In the genomic region with DNA sequence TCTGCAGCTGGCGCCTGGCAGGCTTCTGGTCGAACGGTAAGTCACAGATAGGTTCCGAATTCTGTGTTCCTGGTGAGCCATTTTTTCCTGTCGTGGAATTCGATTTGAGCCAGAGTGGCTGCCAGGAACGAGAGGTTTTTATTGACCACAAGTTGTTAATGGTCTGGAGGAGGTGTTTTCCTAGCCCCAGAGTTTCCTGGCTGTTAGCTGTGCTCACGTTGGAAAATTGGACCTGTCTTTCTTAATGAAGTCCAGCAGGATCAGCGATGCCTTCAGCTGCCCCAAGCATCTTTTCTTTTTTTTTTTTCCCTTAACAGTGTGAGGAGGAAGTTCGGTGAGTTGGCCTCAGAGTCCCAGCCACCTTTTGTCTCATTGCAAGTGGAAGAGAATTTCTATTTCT, we compare ENCODE assay signal across 31 cellular contexts.
DNase-seq lines count a peak whose midpoint lies in the region; ATAC-seq and TF ChIP-seq lines count a peak whose summit lies in the region.
"Had no signal": no experiment of that assay in that cellular context is flagged by ENCODE, and none has a peak within 500 bp of the region (broad histone marks: within the 10 kb centered on the region; RNA-seq: fewer than 3 reads in every experiment).

No MANE protein-coding gene starts in this region.

- no peaks in the 10 kb centered on the region for H3K36me3 ChIP-seq in neural progenitor cell
- H3K36me3 ChIP-seq in vagina, result no peaks in the 10 kb centered on the region
- H3K36me3 ChIP-seq: adrenal gland, pancreas had no signal

- H3K9me3 ChIP-seq in neural progenitor cell (ENCODE audit: low read depth), result no peaks in the 10 kb centered on the region
- H3K9me3 ChIP-seq in vagina, result no peaks in the 10 kb centered on the region
- H3K9me3 ChIP-seq: adrenal gland, pancreas, thoracic aorta had no signal

- H3K4me1 ChIP-seq in neural progenitor cell (no peaks in the 10 kb centered on the region), vagina (peaks cover 72% of the 10 kb centered on the region)
- H3K4me1 ChIP-seq: pancreas had no signal

- H3K27ac Mint-ChIP-seq in neural progenitor cell, result peak overlapping the region; percentile 74
- H3K27ac Mint-ChIP-seq in naive thymus-derived CD8-positive, alpha-beta T cell, result no peak overlapping the region
- H3K27ac Mint-ChIP-seq: activated B cell treated with CpG ODN at 0.5 μM for 24 hours; activated naive CD4-positive, alpha-beta T cell treated with anti-CD3 and anti-CD28 coated beads for 36 hours; activated T-cell treated with anti-CD3 and anti-CD28 coated beads, Interleukin-2, amount 50 U/mL, for 72 hours; CD4-positive, alpha-beta T cell; GM23338; natural killer cell treated with Interleukin-12 subunit alpha and Interleukin-12 subunit beta and Interleukin-15 and Interleukin-18, amount 100 ng/mL, for 72 hours; stimulated activated naive B cell treated with anti-CD40 and anti-IgM and Interleukin-4, amounts not matched to agents 10 μg/mL and 1 μg/mL and 100 μg/mL, for 72 hours; T-cell had no signal

- no peaks in the 10 kb centered on the region for H3K27me3 ChIP-seq in neural progenitor cell
- no peaks in the 10 kb centered on the region for H3K27me3 ChIP-seq in vagina
- H3K27me3 ChIP-seq: adrenal gland, pancreas had no signal

- no peak overlapping the region for H3K4me2 ChIP-seq in neural progenitor cell
- H3K4me2 ChIP-seq: GM23338, KMS-11 had no signal

- no peak overlapping the region for H2AFZ ChIP-seq in neural progenitor cell (replicated peaks)
- H2AFZ ChIP-seq: GM23338 had no signal

- TF ChIP-seq CTCF in fibroblast of the aortic adventitia (IDR thresholded peaks at IDR 0.05; ENCODE audit: insufficient read depth, low read length), result no peak
- no peak for TF ChIP-seq CTCF in neural progenitor cell (IDR thresholded peaks at IDR 0.05)
- no peak for TF ChIP-seq CTCF in vagina (IDR thresholded peaks at IDR 0.05)

- POLR2A ChIA-PET in naive thymus-derived CD8-positive, alpha-beta T cell (lab: Charles Lee), result no interaction called here

- peaks cover 12% of the 10 kb centered on the region for H3K4me1 Mint-ChIP-seq in neural progenitor cell
- H3K4me1 Mint-ChIP-seq in naive thymus-derived CD8-positive, alpha-beta T cell, result no peaks in the 10 kb centered on the region
- H3K4me1 Mint-ChIP-seq: activated B cell treated with CpG ODN at 0.5 μM for 24 hours; GM23338; stimulated activated naive B cell treated with anti-CD40 and anti-IgM and Interleukin-4, amounts not matched to agents 10 μg/mL and 1 μg/mL and 100 μg/mL, for 72 hours; T-cell had no signal

- ATAC-seq in Right ventricle myocardium superior (ENCODE audit: poor library complexity) (no peak), HG02571 (IDR thresholded peaks at IDR 0.05; ENCODE audit: unreplicated experiment) (no peak)
- no peak for ATAC-seq in naive thymus-derived CD8-positive, alpha-beta T cell
- ATAC-seq: activated T-cell treated with anti-CD3 and anti-CD28 coated beads, Interleukin-2, amount 50 U/mL, for 72 hours; esophagus mucosa; GM23338; left lobe of liver; natural killer cell treated with Interleukin-12 subunit alpha and Interleukin-12 subunit beta and Interleukin-15 and Interleukin-18, amount 100 ng/mL, for 72 hours; pancreas; right cardiac atrium; stimulated activated naive B cell treated with anti-CD40 and anti-IgM and Interleukin-4, amounts not matched to agents 10 μg/mL and 1 μg/mL and 100 μg/mL, for 72 hours; T-cell had no signal

- peaks cover 1% of the 10 kb centered on the region for H4K20me1 ChIP-seq in neural progenitor cell (ENCODE audit: low read depth)

- H3K4me3 ChIP-seq in fibroblast of the aortic adventitia (ENCODE audit: low read depth, low read length), result no peak overlapping the region
- no peak overlapping the region for H3K4me3 ChIP-seq in neural progenitor cell
- H3K4me3 ChIP-seq in vagina, result no peak overlapping the region
- H3K4me3 ChIP-seq: adrenal gland, GM23338, pancreas, thoracic aorta had no signal

- H3K4me3 Mint-ChIP-seq in neural progenitor cell, result no peak overlapping the region
- no peak overlapping the region for H3K4me3 Mint-ChIP-seq in naive thymus-derived CD8-positive, alpha-beta T cell
- H3K4me3 Mint-ChIP-seq: activated B cell treated with CpG ODN at 0.5 μM for 24 hours; activated naive CD4-positive, alpha-beta T cell treated with anti-CD3 and anti-CD28 coated beads for 36 hours; activated T-cell treated with anti-CD3 and anti-CD28 coated beads, Interleukin-2, amount 50 U/mL, for 72 hours; CD4-positive, alpha-beta T cell; GM23338; natural killer cell treated with Interleukin-12 subunit alpha and Interleukin-12 subunit beta and Interleukin-15 and Interleukin-18, amount 100 ng/mL, for 72 hours; stimulated activated naive B cell treated with anti-CD40 and anti-IgM and Interleukin-4, amounts not matched to agents 10 μg/mL and 1 μg/mL and 100 μg/mL, for 72 hours; T-cell had no signal

- no peaks in the 10 kb centered on the region for H3K9me3 Mint-ChIP-seq in neural progenitor cell
- H3K9me3 Mint-ChIP-seq in naive thymus-derived CD8-positive, alpha-beta T cell, result peaks cover 0 to 1% (median 0%) of the 10 kb centered on the region in 9 donors
- H3K9me3 Mint-ChIP-seq: activated B cell treated with CpG ODN at 0.5 μM for 24 hours; activated naive CD4-positive, alpha-beta T cell treated with anti-CD3 and anti-CD28 coated beads for 36 hours; activated T-cell treated with anti-CD3 and anti-CD28 coated beads, Interleukin-2, amount 50 U/mL, for 72 hours; CD4-positive, alpha-beta T cell; GM23338; natural killer cell treated with Interleukin-12 subunit alpha and Interleukin-12 subunit beta and Interleukin-15 and Interleukin-18, amount 100 ng/mL, for 72 hours; stimulated activated naive B cell treated with anti-CD40 and anti-IgM and Interleukin-4, amounts not matched to agents 10 μg/mL and 1 μg/mL and 100 μg/mL, for 72 hours; T-cell had no signal

- no peak overlapping the region for H3K9ac ChIP-seq in neural progenitor cell
- H3K9ac ChIP-seq: KMS-11 had no signal

- no peak for TF ChIP-seq POLR2A in vagina (IDR thresholded peaks at IDR 0.05)

- DNase-seq in Right ventricle myocardium superior, result peak; percentile 32
- DNase-seq in cardiac septum (ENCODE audit: low spot score), result no peak
- peak; percentile 38 for DNase-seq in fibroblast of the aortic adventitia (ENCODE audit: low read depth)
- DNase-seq in neural progenitor cell (ENCODE audit: low spot score), result no peak
- no peak for DNase-seq in vagina (ENCODE audit: extremely low spot score in 2 of 2)
- DNase-seq in naive thymus-derived CD8-positive, alpha-beta T cell, result no peak
- DNase-seq in NCI-H1694 (lab: John Stamatoyannopoulos, UW), result no peak
- DNase-seq: activated B cell treated with CpG ODN at 0.5 μM for 24 hours; activated naive CD4-positive, alpha-beta T cell treated with anti-CD3 and anti-CD28 coated beads for 36 hours; activated T-cell treated with anti-CD3 and anti-CD28 coated beads, Interleukin-2, amount 50 U/mL, for 72 hours; adrenal gland; AML-193; CD4-positive, alpha-beta T cell; cortex of kidney; foreskin melanocyte; NCI-H1694 treated with DMSO at 0.1 percent for 48 hours; NCI-H2171; NCI-H510A treated with DMSO at 0.1 percent for 48 hours; stimulated activated CD4-positive, alpha-beta T cell treated with anti-CD3 and anti-CD28 coated beads, Interleukin-4, amount 100 ng/mL, for 4 hours; stimulated activated naive B cell treated with anti-CD40 and anti-IgM and Interleukin-4, amounts not matched to agents 10 μg/mL and 1 μg/mL and 100 μg/mL, for 72 hours; T-cell had no signal

- no peaks in the 10 kb centered on the region for H3F3A ChIP-seq in neural progenitor cell (ENCODE audit: low read depth)

- peaks cover 8% of the 10 kb centered on the region for H3K27me3 Mint-ChIP-seq in neural progenitor cell (ENCODE audit: insufficient read depth, low read depth)
- peaks cover 0 to 9% (median 3%) of the 10 kb centered on the region in 5 donors for H3K27me3 Mint-ChIP-seq in naive thymus-derived CD8-positive, alpha-beta T cell
- H3K27me3 Mint-ChIP-seq: activated B cell treated with CpG ODN at 0.5 μM for 24 hours; CD4-positive, alpha-beta T cell; stimulated activated naive B cell treated with anti-CD40 and anti-IgM and Interleukin-4, amounts not matched to agents 10 μg/mL and 1 μg/mL and 100 μg/mL, for 72 hours had no signal

- intact Hi-C loops in Right ventricle myocardium superior (cut with DNase I), result no loop called here
- intact Hi-C loops in cardiac septum (cut with DNase I), result no loop called here
- intact Hi-C loops in vagina (cut with DNase I), result no loop called here

- no peaks in the 10 kb centered on the region for H3K36me3 Mint-ChIP-seq in neural progenitor cell
- H3K36me3 Mint-ChIP-seq in naive thymus-derived CD8-positive, alpha-beta T cell, result no peaks in the 10 kb centered on the region
- H3K36me3 Mint-ChIP-seq: natural killer cell treated with Interleukin-12 subunit alpha and Interleukin-12 subunit beta and Interleukin-15 and Interleukin-18, amount 100 ng/mL, for 72 hours; stimulated activated naive B cell treated with anti-CD40 and anti-IgM and Interleukin-4, amounts not matched to agents 10 μg/mL and 1 μg/mL and 100 μg/mL, for 72 hours; T-cell had no signal

- no peaks in the 10 kb centered on the region for H3K79me2 ChIP-seq in neural progenitor cell (ENCODE audit: low read depth)

- H3K27ac ChIP-seq in neural progenitor cell, result no peak overlapping the region
- peak overlapping the region; percentile 94 for H3K27ac ChIP-seq in vagina
- H3K27ac ChIP-seq: adrenal gland, HL-60, KMS-11, pancreas, thoracic aorta had no signal

Comparison
In these comparisons a context has a peak if more than half of its experiments do, and no peak if none do; other contexts are left out.
1. DNase-seq: peak in Right ventricle myocardium superior (single experiment) and fibroblast of the aortic adventitia (single experiment); none in cardiac septum (single experiment), neural progenitor cell (single experiment), vagina (0 of 2), naive thymus-derived CD8-positive, alpha-beta T cell (0 of 10) and NCI-H1694 (single experiment).